ENCODE assay signal across 24 cellular contexts in the genomic region with DNA sequence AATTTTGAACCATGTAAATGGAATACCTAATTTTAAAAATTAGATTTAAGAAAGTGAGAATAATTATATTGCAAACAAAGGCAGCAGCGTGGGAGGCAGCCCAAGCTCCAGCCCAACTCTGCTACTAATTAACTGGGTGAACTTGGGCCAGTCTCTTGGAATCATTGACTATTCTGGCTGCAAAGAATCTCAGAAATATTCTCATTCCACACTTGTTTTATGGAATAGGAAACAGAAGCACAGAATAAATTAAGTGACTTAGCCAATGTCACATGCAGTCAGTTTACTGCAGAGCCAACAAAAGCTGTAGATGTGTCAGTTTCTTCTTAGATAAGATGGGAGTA.
DNase-seq lines count a peak whose midpoint lies in the region; ATAC-seq and TF ChIP-seq lines count a peak whose summit lies in the region.
"Had no signal": no experiment of that assay in that cellular context is flagged by ENCODE, and none has a peak within 500 bp of the region (broad histone marks: within the 10 kb centered on the region; RNA-seq: fewer than 3 reads in every experiment).

No MANE protein-coding gene starts in this region.

- intact Hi-C loops in MCF 10A (cut with micrococcal nuclease), result no loop called here
- intact Hi-C loops in mammary epithelial cell (cut with micrococcal nuclease), result no loop called here
- intact Hi-C loops in PC-9 (cut with micrococcal nuclease; ENCODE audit: unreplicated experiment), result no loop called here
- intact Hi-C loops in heart left ventricle (cut with DNase I), result no loop called here
- intact Hi-C loops in posterior cingulate gyrus (cut with DNase I), result no loop called here

- WGBS in mammary epithelial cell (ENCODE audit: low coverage, missing lambda C conversion rate), result 71% methylated on average over 1 of the region's 1 CpG
- 74 to 94% (median 89%) methylated on average over 1 of the region's 1 CpG for WGBS in heart left ventricle, 4 donors

- TF ChIP-seq CTCF in MCF 10A (IDR thresholded peaks at IDR 0.05; ENCODE audit: unreplicated experiment) (no peak), mammary epithelial cell (conservative IDR thresholded peaks at IDR 0.05 in 1 of 2, IDR thresholded peaks at IDR 0.05 in 1 of 2; ENCODE audit: extremely low read depth in 1 of 2, insufficient read depth in 1 of 2, low read depth in 1 of 2, low read length in 2 of 2) (no peak), PC-9 (conservative IDR thresholded peaks at IDR 0.05) (no peak), epithelial cell of proximal tubule (conservative IDR thresholded peaks at IDR 0.05; ENCODE audit: low read depth, low read length) (no peak), heart left ventricle (IDR thresholded peaks at IDR 0.05) (no peak)

- H3K9me2 ChIP-seq in PC-9 (ENCODE audit: insufficient read depth), result no peaks in the 10 kb centered on the region

- H3K4me1 ChIP-seq in mammary epithelial cell (ENCODE audit: insufficient read depth, low read length) (no peaks in the 10 kb centered on the region), PC-9 (replicated peaks; ENCODE audit: insufficient read depth) (peaks cover 45% of the 10 kb centered on the region), heart left ventricle (peaks cover 0 to 4% (median 0%) of the 10 kb centered on the region in 12 donors)
- H3K4me1 ChIP-seq: breast epithelium, Caco-2, HAP-1, psoas muscle, upper lobe of right lung had no signal

- H3K4me3 Mint-ChIP-seq in MCF 10A (ENCODE audit: unreplicated experiment), result peak overlapping the region; percentile 3
- H3K4me3 Mint-ChIP-seq: activated CD4-positive, alpha-beta memory T cell treated with anti-CD3 and anti-CD28 coated beads for 36 hours had no signal

- H3K4me2 ChIP-seq in mammary epithelial cell (ENCODE audit: insufficient read depth, low read depth, low read length), result no peak overlapping the region
- peak overlapping the region; percentile 57; the same call in 1 of the 2 replicates for H3K4me2 ChIP-seq in PC-9

- H2AFZ ChIP-seq in mammary epithelial cell (ENCODE audit: low read depth, low read length) (no peak overlapping the region), PC-9 (no peak overlapping the region)

- CTCF ChIA-PET in MCF 10A (lab: Yijun Ruan, JAX), result interaction anchor here (1.2 kb wide), 1 partner anchor 12 kb away, joined by 5 read pairs; no protein-coding TSS in a partner anchor
- CTCF ChIA-PET in mammary epithelial cell (lab: Charles Lee; ENCODE audit: low non-redundant PET), result no interaction called here
- CTCF ChIA-PET in PC-9 (lab: Charles Lee), result no interaction called here

- H3K27me3 ChIP-seq in mammary epithelial cell (ENCODE audit: insufficient read depth, low read length) (no peaks in the 10 kb centered on the region), PC-9 (ENCODE audit: insufficient read depth, low read depth) (no peaks in the 10 kb centered on the region), heart left ventricle (peaks cover 0 to 7% (median 0%) of the 10 kb centered on the region in 9 donors)
- H3K27me3 ChIP-seq: breast epithelium, upper lobe of right lung had no signal

- TF ChIP-seq POLR2A in heart left ventricle (IDR thresholded peaks at IDR 0.05), result no peak

- no peaks in the 10 kb centered on the region for H4K20me1 ChIP-seq in mammary epithelial cell (ENCODE audit: insufficient read depth, low read length)
- H4K20me1 ChIP-seq in PC-9 (ENCODE audit: insufficient read depth), result no peaks in the 10 kb centered on the region

- no peaks in the 10 kb centered on the region for H3K9me3 Mint-ChIP-seq in MCF 10A (ENCODE audit: unreplicated experiment)

- H3K36me3 ChIP-seq in mammary epithelial cell (ENCODE audit: insufficient read depth, low read length), result no peaks in the 10 kb centered on the region
- H3K36me3 ChIP-seq in PC-9 (ENCODE audit: low read depth), result no peaks in the 10 kb centered on the region
- H3K36me3 ChIP-seq in heart left ventricle, result no peaks in the 10 kb centered on the region
- H3K36me3 ChIP-seq: breast epithelium, HAP-1, upper lobe of right lung had no signal

- H3K27ac Mint-ChIP-seq in MCF 10A (ENCODE audit: low read depth, unreplicated experiment), result peak overlapping the region; percentile 80
- H3K27ac Mint-ChIP-seq: activated CD4-positive, alpha-beta memory T cell treated with anti-CD3 and anti-CD28 coated beads for 36 hours had no signal

- peaks cover 10% of the 10 kb centered on the region for H3K4me1 Mint-ChIP-seq in MCF 10A (ENCODE audit: insufficient read depth, unreplicated experiment)

- BruUV-seq in MCF 10A (replicated peaks; lab: Mats Ljungman, UMichigan) (no TSS peak), mammary epithelial cell (replicated peaks; lab: Mats Ljungman, UMichigan) (no TSS peak), PC-9 (replicated peaks; lab: Mats Ljungman, UMichigan) (no TSS peak)

- no peaks in the 10 kb centered on the region for H3K36me3 Mint-ChIP-seq in MCF 10A (ENCODE audit: insufficient read depth, unreplicated experiment)

- H3K27ac ChIP-seq in mammary epithelial cell (ENCODE audit: insufficient read depth, low read depth, low read length) (no peak overlapping the region), PC-9 (peak overlapping the region; percentile 46; the same call in 1 of the 2 replicates), heart left ventricle (no peak overlapping the region)
- H3K27ac ChIP-seq: breast epithelium, HL-60, psoas muscle, skin epidermis, upper lobe of right lung had no signal

- no peak overlapping the region for H3K9ac ChIP-seq in mammary epithelial cell (ENCODE audit: insufficient read depth, low read length)

- H3K4me3 ChIP-seq in mammary epithelial cell (replicated peaks in 1 of 3; ENCODE audit: insufficient read depth in 1 of 3, low read depth in 2 of 3, low read length in 3 of 3) (no peak overlapping the region), PC-9 (no peak overlapping the region), epithelial cell of proximal tubule (ENCODE audit: low read depth, low read length) (no peak overlapping the region), heart left ventricle (no peak overlapping the region)
- H3K4me3 ChIP-seq: breast epithelium, HAP-1, psoas muscle, skin epidermis, upper lobe of right lung had no signal

- no peaks in the 10 kb centered on the region for H3K27me3 Mint-ChIP-seq in MCF 10A (ENCODE audit: insufficient read depth, unreplicated experiment)
- H3K27me3 Mint-ChIP-seq: activated CD4-positive, alpha-beta memory T cell treated with anti-CD3 and anti-CD28 coated beads for 36 hours had no signal

- H3K9me3 ChIP-seq in mammary epithelial cell (replicated peaks; ENCODE audit: insufficient read depth, low read length) (peaks cover 10% of the 10 kb centered on the region), PC-9 (ENCODE audit: insufficient read depth, low read depth) (peaks cover 10% of the 10 kb centered on the region; the same call in 1 of the 2 replicates), heart left ventricle (peaks cover 0 to 18% (median 1%) of the 10 kb centered on the region in 12 donors)
- H3K9me3 ChIP-seq: Caco-2, HAP-1, upper lobe of right lung had no signal

- POLR2A ChIA-PET in MCF 10A (lab: Yijun Ruan, JAX) (interaction anchor here (0.6 to 1.4 kb wide), 2 partner anchors 18 to 46 kb away, joined by 3 to 4 read pairs; no protein-coding TSS in a partner anchor), PC-9 (lab: Charles Lee; ENCODE audit: unreplicated experiment) (no interaction called here)

- dilution Hi-C loops in mammary epithelial cell (cut with HindIII; ENCODE audit: low sequenced_read_pairs), result no loop called here

- H3F3A ChIP-seq in PC-9 (ENCODE audit: insufficient read depth, low read depth), result peaks cover 11% of the 10 kb centered on the region

- in situ Hi-C loops in mammary epithelial cell (cut with MboI; ENCODE audit: low sequenced_read_pairs in 2 of 2), result no loop called here

- DNase-seq in MCF 10A (ENCODE audit: unreplicated experiment), result no peak
- no peak for DNase-seq in mammary epithelial cell
- DNase-seq in PC-9, result no peak
- DNase-seq in epithelial cell of proximal tubule (ENCODE audit: low read depth), result peak; percentile 79
- peak; percentile 93 for DNase-seq in renal cortical epithelial cell (ENCODE audit: low read depth)
- no peak for DNase-seq in heart left ventricle
- no peak for DNase-seq in posterior cingulate gyrus
- DNase-seq: 8988T; activated CD4-positive, alpha-beta memory T cell treated with anti-CD3 and anti-CD28 coated beads for 36 hours; activated effector memory CD4-positive, alpha-beta T cell treated with Interleukin-2 at 50 U/mL for 16 hours; Caco-2; effector CD8-positive, alpha-beta T cell; mesendoderm; NCI-H1417 treated with DMSO at 0.1 percent for 48 hours; NCI-H2107; psoas muscle; SHP77 treated with DMSO at 0.1 percent for 48 hours; stimulated activated CD4-positive, alpha-beta T cell treated with anti-CD3 and anti-CD28 coated beads, Interleukin-2, amount 100 ng/mL, for 24 hours; upper lobe of right lung had no signal

- ATAC-seq in GM21360 (IDR thresholded peaks at IDR 0.05; ENCODE audit: unreplicated experiment) (no peak), heart left ventricle (no peak)
- ATAC-seq: psoas muscle, upper lobe of right lung had no signal

- no peaks in the 10 kb centered on the region for H3K79me2 ChIP-seq in mammary epithelial cell (ENCODE audit: insufficient read depth, low read length)
- no peaks in the 10 kb centered on the region for H3K79me2 ChIP-seq in PC-9 (ENCODE audit: low read depth)

Comparison
In these comparisons a context has a peak if more than half of its experiments do, and no peak if none do; other contexts are left out.
1. DNase-seq: peak in epithelial cell of proximal tubule (single experiment) and renal cortical epithelial cell (single experiment); none in MCF 10A (single experiment), mammary epithelial cell (single experiment), PC-9 (0 of 2), heart left ventricle (0 of 5) and posterior cingulate gyrus (0 of 10).